In genomic region chr9:124717597-124717996, GRCh38 we compare ENCODE assay signal across 1 cellular context.
TF ChIP-seq lines count a peak whose summit lies in the region.

No MANE protein-coding gene starts in this region.

TF ChIP-seq in HCT116, 20 proteins besides CTCF, POLR2A, EP300 and RAD21 (continued from another document):
- TF ChIP-seq REST (IDR thresholded peaks at IDR 0.05; ENCODE audit: low read depth): no peak
- no peak for TF ChIP-seq ZFX (IDR thresholded peaks at IDR 0.05)
- no peak for TF ChIP-seq ZNF274 (IDR thresholded peaks at IDR 0.05; ENCODE audit: low read depth, low read length)
- TF ChIP-seq JUND (IDR thresholded peaks at IDR 0.05): no peak
- no peak for TF ChIP-seq SIN3A (IDR thresholded peaks at IDR 0.05; ENCODE audit: low read depth)
- no peak for TF ChIP-seq SP1 (IDR thresholded peaks at IDR 0.05; ENCODE audit: low read depth)
- no peak for TF ChIP-seq ATF3 (IDR thresholded peaks at IDR 0.05)
- no peak for TF ChIP-seq CBX3 (IDR thresholded peaks at IDR 0.05; ENCODE audit: low read depth)
- no peak for TF ChIP-seq ELF1 (IDR thresholded peaks at IDR 0.05; ENCODE audit: borderline replicate concordance, low read depth)
